16 cellular contexts compared by ENCODE assay signal in genomic region chr17:22435231-22435974, GRCh38.
"Had no signal": no experiment of that assay in that cellular context is flagged by ENCODE, and none has a peak within 500 bp of the region (broad histone marks: within the 10 kb centered on the region; RNA-seq: fewer than 3 reads in every experiment).

No MANE protein-coding gene starts in this region.

- FAIRE-seq: endothelial cell of umbilical vein had no signal

- H3K27ac Mint-ChIP-seq: activated naive CD4-positive, alpha-beta T cell treated with anti-CD3 and anti-CD28 coated beads, Interleukin-2, amount 50 U/mL, for 72 hours; activated T-helper 1 cell treated with anti-CD3 and anti-CD28 coated beads, Interleukin-12 subunit alpha, Interleukin-12 subunit beta, Interleukin-2, Interleukin-4 antibody, amounts not matched to agents 30 ng/mL and 10 ng/mL and 1 ng/mL, durations not matched to agents 14 hours and 24 hours and 36 hours; nephron; stimulated activated effector memory CD8-positive, alpha-beta T cell treated with anti-CD3 and anti-CD28 coated beads, Interleukin-12 subunit alpha, Interleukin-12 subunit beta, amount 100 ng/mL, for 72 hours had no signal

- H3K4me3 Mint-ChIP-seq: activated T-helper 1 cell treated with anti-CD3 and anti-CD28 coated beads, Interleukin-12 subunit alpha, Interleukin-12 subunit beta, Interleukin-2, Interleukin-4 antibody, amounts not matched to agents 30 ng/mL and 10 ng/mL and 1 ng/mL, durations not matched to agents 14 hours and 24 hours and 36 hours; nephron; stimulated activated effector memory CD8-positive, alpha-beta T cell treated with anti-CD3 and anti-CD28 coated beads, Interleukin-12 subunit alpha, Interleukin-12 subunit beta, amount 100 ng/mL, for 72 hours had no signal

- H3K36me3 ChIP-seq: esophagus muscularis mucosa, heart right ventricle, left lung, sigmoid colon, thoracic aorta had no signal

- H3K36me3 Mint-ChIP-seq: stimulated activated effector memory CD8-positive, alpha-beta T cell treated with anti-CD3 and anti-CD28 coated beads, Interleukin-12 subunit alpha, Interleukin-12 subunit beta, amount 100 ng/mL, for 72 hours had no signal

- DNase-seq: activated CD4-positive, alpha-beta T cell treated with anti-CD3 and anti-CD28 coated beads, Interleukin-2, amount 50 U/mL, for 4 hours; activated gamma-delta T cell treated with Interleukin-2 at 50 U/mL for 16 hours; effector memory CD4-positive, alpha-beta T cell; heart right ventricle; midbrain; posterior cingulate gyrus; sigmoid colon; stimulated activated CD4-positive, alpha-beta T cell treated with anti-CD3 and anti-CD28 coated beads, Interleukin-4, amount 100 ng/mL, for 24 hours had no signal

- ATAC-seq: activated naive CD4-positive, alpha-beta T cell treated with anti-CD3 and anti-CD28 coated beads, Interleukin-2, amount 50 U/mL, for 72 hours; heart right ventricle; left lung; stimulated activated effector memory CD8-positive, alpha-beta T cell treated with anti-CD3 and anti-CD28 coated beads, Interleukin-12 subunit alpha, Interleukin-12 subunit beta, amount 100 ng/mL, for 72 hours had no signal

- H3K4me1 ChIP-seq: esophagus muscularis mucosa, heart right ventricle, left lung, sigmoid colon had no signal

- H3K4me1 Mint-ChIP-seq: nephron; stimulated activated effector memory CD8-positive, alpha-beta T cell treated with anti-CD3 and anti-CD28 coated beads, Interleukin-12 subunit alpha, Interleukin-12 subunit beta, amount 100 ng/mL, for 72 hours had no signal

- H3K4me3 ChIP-seq: esophagus muscularis mucosa, heart right ventricle, left lung, sigmoid colon, thoracic aorta had no signal

- H3K9me3 ChIP-seq: esophagus muscularis mucosa, thoracic aorta had no signal

- H3K27ac ChIP-seq: esophagus muscularis mucosa, heart right ventricle, left lung, sigmoid colon, thoracic aorta had no signal
